8 cellular contexts compared by ENCODE assay signal in genomic region chr1:146710838-146711521, GRCh38.
DNase-seq lines count a peak whose midpoint lies in the region; ATAC-seq, FAIRE-seq and TF ChIP-seq lines count a peak whose summit lies in the region.
"Not testable (repeated sequence)": the region's sequence is repeated elsewhere in the genome, so short reads cannot be mapped to it uniquely, and the experiment has no call there.

No MANE protein-coding gene starts in this region.

- H3K36me3 Mint-ChIP-seq in CD8-positive, alpha-beta T cell; activated CD8-positive, alpha-beta T cell treated with anti-CD3 and anti-CD28 coated beads for 36 hours (ENCODE audit: low read depth); endothelial cell (ENCODE audit: low read depth, unreplicated experiment): not testable (repeated sequence)

- H3K4me1 Mint-ChIP-seq in CD8-positive, alpha-beta T cell (ENCODE audit: low read depth); activated CD8-positive, alpha-beta T cell treated with anti-CD3 and anti-CD28 coated beads for 36 hours (ENCODE audit: low read depth); endothelial cell (ENCODE audit: unreplicated experiment): not testable (repeated sequence)

- not testable (repeated sequence) for H3K27ac ChIP-seq in CD8-positive, alpha-beta T cell (ENCODE audit: low read depth, low read length); HEK293 (ENCODE audit: extremely low read depth, low read depth, low read length); OCI-LY3 (ENCODE audit: low read length); small intestine (ENCODE audit: low read depth in 1 of 2, low read length in 1 of 2)

- not testable (repeated sequence) for H3K79me2 ChIP-seq in OCI-LY3 (ENCODE audit: low read length)

- H3K27me3 ChIP-seq in CD8-positive, alpha-beta T cell (ENCODE audit: insufficient read depth, low read length); OCI-LY3 (ENCODE audit: low read depth, low read length); small intestine (ENCODE audit: control insufficient read depth in 2 of 2, insufficient read depth in 2 of 2, low read length in 2 of 2): not testable (repeated sequence)

- H3K36me3 ChIP-seq in CD8-positive, alpha-beta T cell (ENCODE audit: insufficient read depth, low read length); HEK293 (ENCODE audit: control insufficient read depth in 2 of 2, insufficient read depth in 1 of 2, low read length in 2 of 2); OCI-LY3 (replicated peaks; ENCODE audit: low read depth, low read length); small intestine (ENCODE audit: control insufficient read depth in 2 of 2, insufficient read depth in 2 of 2, low read length in 2 of 2): not testable (repeated sequence)

- peak; percentile 59 for ATAC-seq in CD8-positive, alpha-beta T cell
- ATAC-seq in activated CD8-positive, alpha-beta T cell treated with anti-CD3 and anti-CD28 coated beads for 36 hours, result peak; percentile 58

- intact Hi-C loops in CD8-positive, alpha-beta T cell (cut with DNase I, micrococcal nuclease); activated CD8-positive, alpha-beta T cell treated with anti-CD3 and anti-CD28 coated beads for 36 hours (cut with micrococcal nuclease): not testable (repeated sequence)

- not testable (repeated sequence) for H3K4me3 Mint-ChIP-seq in CD8-positive, alpha-beta T cell; activated CD8-positive, alpha-beta T cell treated with anti-CD3 and anti-CD28 coated beads for 36 hours; endothelial cell (ENCODE audit: unreplicated experiment)

- H4K20me1 ChIP-seq in OCI-LY3 (ENCODE audit: insufficient read depth, low read length), result not testable (repeated sequence)

- H3K9me3 Mint-ChIP-seq in CD8-positive, alpha-beta T cell; activated CD8-positive, alpha-beta T cell treated with anti-CD3 and anti-CD28 coated beads for 36 hours; endothelial cell (ENCODE audit: unreplicated experiment): not testable (repeated sequence)

- FAIRE-seq in small intestine (lab: Jason Lieb, UNC), result not testable (repeated sequence)

- H3K4me2 ChIP-seq in OCI-LY3 (ENCODE audit: low read length), result not testable (repeated sequence)

- POLR2A ChIA-PET in CD8-positive, alpha-beta T cell (lab: Charles Lee); HEK293 (lab: Yijun Ruan, JAX); activated CD8-positive, alpha-beta T cell treated with anti-CD3 and anti-CD28 coated beads for 36 hours (lab: Charles Lee): not testable (repeated sequence)

- not testable (repeated sequence) for H2AFZ ChIP-seq in OCI-LY3 (ENCODE audit: low read depth, low read length)

- not testable (repeated sequence) for H3K27ac Mint-ChIP-seq in CD8-positive, alpha-beta T cell; activated CD8-positive, alpha-beta T cell treated with anti-CD3 and anti-CD28 coated beads for 36 hours; endothelial cell (ENCODE audit: unreplicated experiment)

- WGBS in small intestine, 3 donors, result 71 to 74% (median 71%) methylated on average over 4 of the region's 5 CpGs

- CTCF ChIA-PET in CD8-positive, alpha-beta T cell (lab: Charles Lee); HEK293 (lab: Yijun Ruan, JAX); activated CD8-positive, alpha-beta T cell treated with anti-CD3 and anti-CD28 coated beads for 36 hours (lab: Charles Lee): not testable (repeated sequence)

- H3K4me3 ChIP-seq in CD8-positive, alpha-beta T cell (ENCODE audit: low read depth, low read length); HEK293 (ENCODE audit: low read depth, low read length); OCI-LY3 (ENCODE audit: low read length); small intestine (ENCODE audit: low read depth in 1 of 2, low read length in 2 of 2): not testable (repeated sequence)

- not testable (repeated sequence) for H3K4me1 ChIP-seq in CD8-positive, alpha-beta T cell (ENCODE audit: insufficient read depth, low read length); HEK293 (ENCODE audit: control insufficient read depth, insufficient read depth, low read length); OCI-LY3 (ENCODE audit: low read length); small intestine (ENCODE audit: control insufficient read depth in 2 of 2, insufficient read depth in 1 of 2, low read depth in 1 of 2, low read length in 1 of 2)

- not testable (repeated sequence) for H3K9me3 ChIP-seq in CD8-positive, alpha-beta T cell (ENCODE audit: low read length); HEK293 (ENCODE audit: control insufficient read depth, insufficient read depth, low read depth, low read length); OCI-LY3 (ENCODE audit: insufficient read depth, low read length); small intestine (ENCODE audit: control insufficient read depth, low read depth)

- not testable (repeated sequence) for H3K9ac ChIP-seq in OCI-LY3 (ENCODE audit: low read length)

- DNase-seq in CD8-positive, alpha-beta T cell, result not testable (repeated sequence)
- DNase-seq in NCI-H1930 (lab: John Stamatoyannopoulos, UW), result peak; percentile 20 to 22
- peak; percentile 23 for DNase-seq in activated CD8-positive, alpha-beta T cell treated with anti-CD3 and anti-CD28 coated beads for 36 hours
- peak; percentile 30 for DNase-seq in endothelial cell (ENCODE audit: low spot score)
- peak; percentile 73 for DNase-seq in left kidney (ENCODE audit: low read depth, low spot score)
- DNase-seq in small intestine, result peak; percentile 31

- H3K27me3 Mint-ChIP-seq in CD8-positive, alpha-beta T cell (ENCODE audit: low read depth); activated CD8-positive, alpha-beta T cell treated with anti-CD3 and anti-CD28 coated beads for 36 hours; endothelial cell (ENCODE audit: unreplicated experiment): not testable (repeated sequence)

- TF ChIP-seq CTCF in CD8-positive, alpha-beta T cell (IDR thresholded peaks at IDR 0.05), result peak; percentile 12
- not testable (repeated sequence) for TF ChIP-seq CTCF in HEK293 (tag by site-specific recombination; IDR thresholded peaks at IDR 0.05); activated CD8-positive, alpha-beta T cell treated with anti-CD3 and anti-CD28 coated beads for 36 hours (IDR thresholded peaks at IDR 0.05); endothelial cell (IDR thresholded peaks at IDR 0.05; ENCODE audit: unreplicated experiment)
- peak; percentile 12 for TF ChIP-seq CTCF in OCI-LY3 (IDR thresholded peaks at IDR 0.05; ENCODE audit: low read depth, low read length)

TF ChIP-seq in HEK293, 187 proteins besides CTCF, POLR2A, EP300 and RAD21:
- TF ChIP-seq ZNF654 (tag by site-specific recombination; IDR thresholded peaks at IDR 0.05; ENCODE audit: low read depth), result peak; percentile 17; the same call in 1 of the 2 replicates
